Comparison of ENCODE assay signal across 20 cellular contexts in the genomic region with DNA sequence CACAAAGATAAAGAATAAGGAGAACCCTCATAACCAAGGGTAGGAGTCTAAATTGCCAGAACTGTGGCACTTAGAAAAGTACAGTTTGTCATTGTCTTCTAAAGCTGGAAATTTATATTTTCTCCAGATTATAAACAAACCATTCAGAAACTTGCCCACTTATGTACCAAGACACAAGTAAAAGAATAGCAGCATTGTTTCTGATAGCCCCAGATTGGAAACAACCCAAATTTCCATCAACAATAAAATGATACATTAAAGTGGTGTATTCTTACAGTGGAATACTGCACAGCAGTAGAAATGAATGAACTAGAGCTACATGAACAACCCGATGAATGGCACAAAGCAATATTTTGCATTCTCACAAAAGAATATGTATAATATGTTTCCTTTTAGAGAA.
"Had no signal": no experiment of that assay in that cellular context is flagged by ENCODE, and none has a peak within 500 bp of the region (broad histone marks: within the 10 kb centered on the region; RNA-seq: fewer than 3 reads in every experiment).

No MANE protein-coding gene starts in this region.

- H3K27me3 ChIP-seq: MG63 had no signal

- H3K36me3 ChIP-seq: MG63 had no signal

- DNase-seq: IMR-90, Karpas-422, KG1, MG63, NCI-H1092, NCI-H1105 treated with DMSO at 0.1 percent for 48 hours, NCI-H1417 treated with DMSO at 0.1 percent for 48 hours, NCI-H146, NCI-H1694 treated with DMSO at 0.1 percent for 48 hours, NCI-H2081, NCI-H2107, NCI-H226, NCI-H446, NCI-H510A, NCI-H69, NCI-H774, SHP77 had no signal

- FAIRE-seq: HepG2 had no signal

- H3K9me3 ChIP-seq: MG63 had no signal

- H3K4me3 ChIP-seq: MG63 had no signal

- ATAC-seq: HepG2, SK-N-SH treated with all-trans-retinoic acid at 6 μM for 48 hours had no signal

- H3K27ac ChIP-seq: RWPE1 had no signal
